Comparison of ENCODE assay signal across 14 cellular contexts in genomic region chr9:94159069-94159915, GRCh38.
DNase-seq lines count a peak whose midpoint lies in the region; ATAC-seq and TF ChIP-seq lines count a peak whose summit lies in the region.
"Had no signal": no experiment of that assay in that cellular context is flagged by ENCODE, and none has a peak within 500 bp of the region (broad histone marks: within the 10 kb centered on the region; RNA-seq: fewer than 3 reads in every experiment).

No MANE protein-coding gene starts in this region.

- H3K4me1 Mint-ChIP-seq in stimulated activated naive B cell treated with anti-CD40 and anti-IgM and Interleukin-4, amounts not matched to agents 10 μg/mL and 1 μg/mL and 100 μg/mL, for 72 hours: peaks cover 10 to 24% of the 10 kb centered on the region in 2 donors

- H2BK120ac ChIP-seq in IMR-90 (ENCODE audit: low read depth, low read length): no peak overlapping the region

- POLR2A ChIA-PET in IMR-90 (lab: Charles Lee; ENCODE audit: unreplicated experiment): no interaction called here

- H3K27me3 ChIP-seq in IMR-90 (ENCODE audit: control insufficient read depth, insufficient read depth, low read length) (no peaks in the 10 kb centered on the region), hepatocyte (no peaks in the 10 kb centered on the region)

- H3K27ac ChIP-seq in IMR-90 (ENCODE audit: insufficient read depth, low read length) (no peak overlapping the region), caudate nucleus (ENCODE audit: low read depth, low read length) (peak overlapping the region; percentile 17), hepatocyte (peak overlapping the region; percentile 57)

- BruUV-seq in IMR-90 (replicated peaks; lab: Mats Ljungman, UMichigan): no TSS peak

- no peak overlapping the region for H3K18ac ChIP-seq in IMR-90 (ENCODE audit: low read depth, low read length)

- no peak overlapping the region for H3K4me3 Mint-ChIP-seq in stimulated activated naive B cell treated with anti-CD40 and anti-IgM and Interleukin-4, amounts not matched to agents 10 μg/mL and 1 μg/mL and 100 μg/mL, for 72 hours
- H3K4me3 Mint-ChIP-seq: stimulated activated memory B cell treated with anti-CD40 and anti-IgM and Interleukin-4, amounts not matched to agents 10 μg/mL and 1 μg/mL and 100 μg/mL, for 72 hours had no signal

- H3K23ac ChIP-seq in IMR-90 (ENCODE audit: low read depth, low read length): no peak overlapping the region

- no peak overlapping the region for H3K4ac ChIP-seq in IMR-90 (ENCODE audit: low read depth, low read length)

- peaks cover 3% of the 10 kb centered on the region; the same call in 1 of the 2 replicates for H3K9me1 ChIP-seq in IMR-90 (ENCODE audit: insufficient read depth, low read length)

- H3K36me3 Mint-ChIP-seq in stimulated activated naive B cell treated with anti-CD40 and anti-IgM and Interleukin-4, amounts not matched to agents 10 μg/mL and 1 μg/mL and 100 μg/mL, for 72 hours: peaks cover 2 to 5% of the 10 kb centered on the region in 2 donors

- H3K27me3 Mint-ChIP-seq in stimulated activated naive B cell treated with anti-CD40 and anti-IgM and Interleukin-4, amounts not matched to agents 10 μg/mL and 1 μg/mL and 100 μg/mL, for 72 hours: no peaks in the 10 kb centered on the region
- H3K27me3 Mint-ChIP-seq: stimulated activated memory B cell treated with anti-CD40 and anti-IgM and Interleukin-4, amounts not matched to agents 10 μg/mL and 1 μg/mL and 100 μg/mL, for 72 hours had no signal

- ATAC-seq in IMR-90 (ENCODE audit: low read depth) (no peak), GM21367 (IDR thresholded peaks at IDR 0.05; ENCODE audit: unreplicated experiment) (no peak)
- no peak for ATAC-seq in stimulated activated naive B cell treated with anti-CD40 and anti-IgM and Interleukin-4, amounts not matched to agents 10 μg/mL and 1 μg/mL and 100 μg/mL, for 72 hours (replicated peaks)
- ATAC-seq: stimulated activated memory B cell treated with anti-CD40 and anti-IgM and Interleukin-4, amounts not matched to agents 10 μg/mL and 1 μg/mL and 100 μg/mL, for 72 hours had no signal

- peak overlapping the region; percentile 69 for H3K27ac Mint-ChIP-seq in stimulated activated naive B cell treated with anti-CD40 and anti-IgM and Interleukin-4, amounts not matched to agents 10 μg/mL and 1 μg/mL and 100 μg/mL, for 72 hours
- H3K27ac Mint-ChIP-seq: stimulated activated memory B cell treated with anti-CD40 and anti-IgM and Interleukin-4, amounts not matched to agents 10 μg/mL and 1 μg/mL and 100 μg/mL, for 72 hours had no signal

- H3K79me1 ChIP-seq in IMR-90 (ENCODE audit: low read depth in 1 of 2, low read length in 2 of 2): no peaks in the 10 kb centered on the region

- no peak for TF ChIP-seq CTCF in IMR-90 (conservative IDR thresholded peaks at IDR 0.05; ENCODE audit: low read depth, low read length)
- no peak for TF ChIP-seq CTCF in hepatocyte (IDR thresholded peaks at IDR 0.05; ENCODE audit: poor library complexity)
- no peak for TF ChIP-seq CTCF in GM20000 (IDR thresholded peaks at IDR 0.05; ENCODE audit: extremely low read depth, missing control alignments)

- no peak overlapping the region for H3K56ac ChIP-seq in IMR-90 (ENCODE audit: extremely low read depth, insufficient read depth, low read length)

- CTCF ChIA-PET in IMR-90 (lab: Yijun Ruan, JAX): interaction anchor here (0.6 kb wide), 1 partner anchor 38 kb away, joined by 3 read pairs; no protein-coding TSS in a partner anchor

- no peaks in the 10 kb centered on the region for H3K9me2 ChIP-seq in hepatocyte (replicated peaks; ENCODE audit: insufficient read depth)

- DNase-seq in IMR-90 (no peak), caudate nucleus (lab: John Stamatoyannopoulos, UW) (peak in 3 of 61 donors; percentile 2 to 10 (median 9)), hepatocyte (ENCODE audit: low spot score) (no peak), 8988T (no peak), GM20000 (ENCODE audit: low spot score) (no peak)
- no peak for DNase-seq in stimulated activated naive B cell treated with anti-CD40 and anti-IgM and Interleukin-4, amounts not matched to agents 10 μg/mL and 1 μg/mL and 100 μg/mL, for 72 hours
- DNase-seq: dermis blood vessel endothelial cell, DMS79 treated with DMSO at 0.1 percent for 48 hours, H7, NCI-H1092 treated with DMSO at 0.1 percent for 48 hours, NCI-H2227 treated with DMSO at 0.1 percent for 48 hours, SHP77 had no signal

- no peak for TF ChIP-seq POLR2A in IMR-90 (IDR thresholded peaks at IDR 0.05; ENCODE audit: low read depth, low read length)

- H3K4me3 ChIP-seq in IMR-90 (ENCODE audit: insufficient read depth, low read depth, low read length) (no peak overlapping the region), hepatocyte (no peak overlapping the region)

- H3K4me1 ChIP-seq in IMR-90 (ENCODE audit: control insufficient read depth, insufficient read depth, low read length) (peaks cover 2% of the 10 kb centered on the region; the same call in 1 of the 2 replicates), hepatocyte (ENCODE audit: insufficient read depth) (peaks cover 26% of the 10 kb centered on the region)

- H2BK15ac ChIP-seq in IMR-90 (ENCODE audit: low read depth, low read length): no peak overlapping the region

- no peaks in the 10 kb centered on the region for H3K79me2 ChIP-seq in hepatocyte

- no peak overlapping the region for H2AK9ac ChIP-seq in IMR-90 (replicated peaks; ENCODE audit: low read depth, low read length, poor library complexity)

- TF ChIP-seq RAD21 in IMR-90 (IDR thresholded peaks at IDR 0.05; ENCODE audit: low read length): no peak

- in situ Hi-C loops in IMR-90 (cut with MboI; ENCODE audit: low sequenced_read_pairs): loop anchor here (25.0 kb wide), 2 partner anchors 103 to 697 kb away; partner anchors contain the start of genes FAM120A, FAM120AOS and ZNF169

- H4K8ac ChIP-seq in IMR-90 (ENCODE audit: low read depth in 2 of 2, low read length in 2 of 2): no peak overlapping the region

- H3K4me2 ChIP-seq in IMR-90 (ENCODE audit: low read depth, low read length) (no peak overlapping the region), hepatocyte (peak overlapping the region; percentile 34)

- H3K9me3 ChIP-seq in IMR-90 (ENCODE audit: control insufficient read depth, insufficient read depth, low read length) (no peaks in the 10 kb centered on the region), hepatocyte (ENCODE audit: low read depth) (no peaks in the 10 kb centered on the region)

- H2AFZ ChIP-seq in IMR-90 (replicated peaks; ENCODE audit: low read length, poor library complexity) (peak overlapping the region; percentile 57), hepatocyte (no peak overlapping the region)

- intact Hi-C loops in IMR-90 (cut with micrococcal nuclease): no loop called here

- no peak overlapping the region for H4K5ac ChIP-seq in IMR-90 (ENCODE audit: low read depth, low read length)

- H2BK5ac ChIP-seq in IMR-90 (ENCODE audit: low read depth, low read length, poor library complexity, severe bottlenecking): no peak overlapping the region

- H2AK5ac ChIP-seq in IMR-90 (ENCODE audit: low read depth, low read length): no peak overlapping the region

- 96% methylated on average over 5 of the region's 8 CpGs; no CpG with 5 or more reads in 1 of the 2 experiments for WGBS in IMR-90 (ENCODE audit: extremely low coverage in 2 of 2, insufficient read length in 1 of 2), 2 experiments
- 81% methylated on average over 8 of the region's 8 CpGs for WGBS in hepatocyte (ENCODE audit: low lambda C conversion rate, missing lambda C conversion rate)

- no peak overlapping the region for H2BK20ac ChIP-seq in IMR-90 (ENCODE audit: low read depth, low read length)

- H3K9me3 Mint-ChIP-seq in stimulated activated naive B cell treated with anti-CD40 and anti-IgM and Interleukin-4, amounts not matched to agents 10 μg/mL and 1 μg/mL and 100 μg/mL, for 72 hours: peaks cover 3 to 4% of the 10 kb centered on the region in 2 donors

- H3K36me3 ChIP-seq in IMR-90 (ENCODE audit: control insufficient read depth, insufficient read depth, low read length) (no peaks in the 10 kb centered on the region), hepatocyte (replicated peaks; ENCODE audit: insufficient read depth, low read depth) (no peaks in the 10 kb centered on the region)

- no peak overlapping the region for H3K9ac ChIP-seq in IMR-90 (ENCODE audit: low read depth, low read length)

- no peak overlapping the region for H4K91ac ChIP-seq in IMR-90 (ENCODE audit: insufficient read depth, low read depth, low read length)

- dilution Hi-C loops in IMR-90 (cut with HindIII; ENCODE audit: low sequenced_read_pairs, unreplicated experiment): no loop called here

- H3K14ac ChIP-seq in IMR-90 (replicated peaks; ENCODE audit: low read depth, low read length): no peak overlapping the region

- no peaks in the 10 kb centered on the region for H4K20me1 ChIP-seq in IMR-90 (ENCODE audit: insufficient read depth, low read length)
- no peaks in the 10 kb centered on the region for H4K20me1 ChIP-seq in hepatocyte (ENCODE audit: insufficient read depth, poor library complexity, severe bottlenecking)

TF ChIP-seq in IMR-90, 13 proteins besides CTCF, POLR2A, EP300 and RAD21 (continues in another document):
- TF ChIP-seq CEBPB (IDR thresholded peaks at IDR 0.05; ENCODE audit: low read depth, low read length): no peak
- TF ChIP-seq MAFK (IDR thresholded peaks at IDR 0.05; ENCODE audit: low read depth, low read length): no peak
- no peak for TF ChIP-seq MAZ (IDR thresholded peaks at IDR 0.05; ENCODE audit: borderline replicate concordance, low read depth, low read length)
- TF ChIP-seq ELK1 (IDR thresholded peaks at IDR 0.05; ENCODE audit: borderline replicate concordance, low read depth, low read length): no peak
- no peak for TF ChIP-seq NFE2L2 (IDR thresholded peaks at IDR 0.05; ENCODE audit: low read depth, low read length)
- no peak for TF ChIP-seq MXI1 (IDR thresholded peaks at IDR 0.05; ENCODE audit: borderline replicate concordance, low read depth, low read length)
- no peak for TF ChIP-seq RCOR1 (IDR thresholded peaks at IDR 0.05; ENCODE audit: insufficient replicate concordance, low read length)
- no peak for TF ChIP-seq SMC3 (IDR thresholded peaks at IDR 0.05; ENCODE audit: low read depth, low read length)
